1 cellular context compared by ENCODE assay signal in genomic region chr10:6313107-6313895, GRCh38.
TF ChIP-seq lines count a peak whose summit lies in the region.

No MANE protein-coding gene starts in this region.

TF ChIP-seq in HepG2, 621 proteins besides CTCF, POLR2A, EP300 and RAD21:
- TF ChIP-seq MAFF (IDR thresholded peaks at IDR 0.05; ENCODE audit: low read depth, low read length), result peak; percentile 87
- TF ChIP-seq ZNF567 (CRISPR knock-in tag; IDR thresholded peaks at IDR 0.05; ENCODE audit: borderline replicate concordance), result no peak
- peak; percentile 85 to 93 for TF ChIP-seq MAFK (conservative IDR thresholded peaks at IDR 0.05 in 1 of 2, IDR thresholded peaks at IDR 0.05 in 1 of 2; ENCODE audit: low read length in 2 of 2)
